11 cellular contexts compared by ENCODE assay signal in the genomic region with DNA sequence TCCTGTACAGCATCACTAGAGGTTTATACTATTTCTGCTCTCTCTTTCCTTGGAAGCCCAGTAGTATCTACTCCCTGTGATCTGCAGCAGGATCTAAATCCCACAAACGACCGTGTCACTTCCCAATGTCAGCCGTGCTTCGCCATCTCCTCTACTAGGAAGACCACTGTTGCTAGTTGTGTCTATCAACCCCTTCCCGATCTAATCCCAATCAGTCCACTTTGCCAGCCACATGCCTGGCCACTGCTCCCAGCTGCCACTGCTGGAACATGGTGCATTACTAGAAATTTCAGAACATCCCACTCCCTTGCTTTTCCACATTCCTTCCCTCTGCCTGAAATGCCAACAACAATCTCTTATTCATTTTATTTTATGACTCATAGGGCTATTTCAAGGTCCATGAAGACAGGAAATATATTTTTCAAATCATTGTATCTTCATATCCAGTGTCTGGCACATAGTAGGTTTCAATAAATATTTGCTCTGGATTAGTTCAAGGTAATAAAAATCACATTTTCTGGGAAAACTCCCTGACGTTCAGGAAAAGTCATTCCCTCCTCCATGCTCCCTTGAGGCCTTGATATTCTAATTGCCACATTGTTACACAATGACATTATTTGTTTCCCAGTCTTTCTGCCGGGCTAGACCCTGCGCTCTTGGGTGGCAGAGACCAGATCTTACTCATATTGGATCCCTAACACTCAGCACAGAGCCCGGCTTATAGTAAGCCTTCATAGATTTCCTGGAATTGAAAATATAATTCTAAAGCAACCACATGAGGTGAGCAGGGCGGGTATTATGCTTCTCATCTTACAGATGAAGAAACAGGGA. TPM values are rescaled to one million over a fixed set of nuclear protein-coding genes. Genes with fewer than 3 reads are reported as not detected.
DNase-seq lines count a peak whose midpoint lies in the region; ATAC-seq and TF ChIP-seq lines count a peak whose summit lies in the region.
"Had no signal": no experiment of that assay in that cellular context is flagged by ENCODE, and none has a peak within 500 bp of the region (broad histone marks: within the 10 kb centered on the region; RNA-seq: fewer than 3 reads in every experiment).

No MANE protein-coding gene starts in this region.

- H3K36me3 ChIP-seq in BLaER1, result peaks cover 4% of the 10 kb centered on the region; the same call in 1 of the 2 replicates

- ATAC-seq in omental fat pad (ENCODE audit: low FRiP score) (peak; percentile 32), GM18868 (IDR thresholded peaks at IDR 0.05; ENCODE audit: unreplicated experiment) (no peak)
- no peak for ATAC-seq in stimulated activated naive CD8-positive, alpha-beta T cell treated with anti-CD3 and anti-CD28 coated beads, Interleukin-15, Interleukin-2, amounts not matched to agents 100 U/mL and 50 U/mL, for 24 hours

- intact Hi-C loops in dorsolateral prefrontal cortex (cut with DNase I), result loop anchor here (5.0 to 10.0 kb wide), 7 partner anchors 133 to 880 kb away; no protein-coding TSS in a partner anchor

- H3K4me1 ChIP-seq in BLaER1, result peaks cover 17% of the 10 kb centered on the region

- H3K27me3 ChIP-seq in BLaER1, result no peaks in the 10 kb centered on the region
- H3K27me3 ChIP-seq in dorsolateral prefrontal cortex, result no peaks in the 10 kb centered on the region

- DNase-seq in NCI-H226 (peak; percentile 41), dorsolateral prefrontal cortex (no peak), omental fat pad (ENCODE audit: low spot score) (no peak), NCI-H146 (lab: John Stamatoyannopoulos, UW) (no peak), SIG-M5 (lab: John Stamatoyannopoulos, UW) (no peak)
- no peak for DNase-seq in stimulated activated naive CD8-positive, alpha-beta T cell treated with anti-CD3 and anti-CD28 coated beads, Interleukin-15, Interleukin-2, amounts not matched to agents 100 U/mL and 50 U/mL, for 24 hours
- DNase-seq: amygdala, DMS53 had no signal

- TF ChIP-seq CTCF in dorsolateral prefrontal cortex (IDR thresholded peaks at IDR 0.05 in 54 of 56, conservative IDR thresholded peaks at IDR 0.05 in 2 of 56; ENCODE audit: low read depth in 1 of 56, partially characterized antibody in 56 of 56) (no peak), omental fat pad (IDR thresholded peaks at IDR 0.05) (no peak)

- H3K27ac ChIP-seq in BLaER1, result no peak overlapping the region
- H3K27ac ChIP-seq in dorsolateral prefrontal cortex, result peak overlapping the region in 56 of 59 donors; percentile 3 to 98 (median 94)
- H3K27ac ChIP-seq: KMS-11 had no signal

- peaks cover 4% of the 10 kb centered on the region; the same call in 1 of the 2 replicates for H4K20me1 ChIP-seq in BLaER1

- H3K9ac ChIP-seq in BLaER1, result no peak overlapping the region
- H3K9ac ChIP-seq: KMS-11 had no signal

- H3K4me3 ChIP-seq in BLaER1, result no peak overlapping the region
- H3K4me3 ChIP-seq in dorsolateral prefrontal cortex, result peak overlapping the region in 2 of 59 donors; percentile 86 to 90

- no peaks in the 10 kb centered on the region for H3K9me3 ChIP-seq in BLaER1

- peak overlapping the region; percentile 89 for H3K4me2 ChIP-seq in BLaER1

RNA-seq across cellular contexts. Expression of a gene that starts 2.1 kb away (rescaled TPM):
- total RNA-seq in dorsolateral prefrontal cortex (10 to 100 TPM; 21.5 to 86.6 (median 38.2) TPM), omental fat pad (100 to 1,000 TPM in 1 of 4 donors, 10 to 100 TPM in 3; 27.8 to 144 (median 63.2) TPM)
